12 cellular contexts compared by ENCODE assay signal in genomic region chr17:8038954-8039610, GRCh38. TPM values are rescaled to one million over a fixed set of nuclear protein-coding genes. Genes with fewer than 3 reads are reported as not detected.
DNase-seq lines count a peak whose midpoint lies in the region; ATAC-seq, FAIRE-seq and TF ChIP-seq lines count a peak whose summit lies in the region.
"Had no signal": no experiment of that assay in that cellular context is flagged by ENCODE, and none has a peak within 500 bp of the region (broad histone marks: within the 10 kb centered on the region; RNA-seq: fewer than 3 reads in every experiment).

Gene ALOX15B, plus strand, starts transcription at chr17:8039059. Its CDS starts 97 bp downstream, at chr17:8039156.

- H3K27me3 ChIP-seq in IMR-90 (ENCODE audit: control insufficient read depth, insufficient read depth, low read length) (peaks cover 34% of the 10 kb centered on the region), colonic mucosa (no peaks in the 10 kb centered on the region), lower lobe of right lung (ENCODE audit: low read depth) (peaks cover 27% of the 10 kb centered on the region)

- FAIRE-seq in kidney (lab: Jason Lieb, UNC): no peak

- no peak within 1 kb of the TSS for H3K4ac ChIP-seq in IMR-90 (ENCODE audit: low read depth, low read length)

- H3K4me1 ChIP-seq in IMR-90 (ENCODE audit: control insufficient read depth, insufficient read depth, low read length) (no peaks in the 10 kb centered on the region), colonic mucosa (no peaks in the 10 kb centered on the region), lower lobe of right lung (peaks cover 29% of the 10 kb centered on the region), kidney (ENCODE audit: control insufficient read depth in 1 of 2, insufficient read depth in 1 of 2, low read depth in 1 of 2, low read length in 2 of 2) (no peaks in the 10 kb centered on the region)

- no peak within 1 kb of the TSS for H3K4me2 ChIP-seq in IMR-90 (ENCODE audit: low read depth, low read length)

- POLR2A ChIA-PET in IMR-90 (lab: Charles Lee; ENCODE audit: unreplicated experiment): no interaction called here

- no peaks in the 10 kb centered on the region for H3K9me3 ChIP-seq in IMR-90 (ENCODE audit: control insufficient read depth, insufficient read depth, low read length)
- no peaks in the 10 kb centered on the region for H3K9me3 ChIP-seq in colonic mucosa
- H3K9me3 ChIP-seq in lower lobe of right lung: no peaks in the 10 kb centered on the region
- H3K9me3 ChIP-seq in kidney (ENCODE audit: control insufficient read depth in 1 of 2, low read length in 2 of 2): no peaks in the 10 kb centered on the region

- no peak within 1 kb of the TSS for H3K14ac ChIP-seq in IMR-90 (replicated peaks; ENCODE audit: low read depth, low read length)

- H3K9ac ChIP-seq in IMR-90 (ENCODE audit: low read depth, low read length) (no peak within 1 kb of the TSS), colonic mucosa (ENCODE audit: low read depth in 2 of 2, low read length in 2 of 2) (peak within 1 kb of the TSS; percentile 35 to 46), kidney (ENCODE audit: low read length in 2 of 2) (no peak within 1 kb of the TSS)

- intact Hi-C loops in IMR-90 (cut with micrococcal nuclease) (no loop called here), colonic mucosa (cut with DNase I) (no loop called here), lower lobe of right lung (cut with DNase I) (no loop called here), kidney (cut with DNase I) (no loop called here)

- DNase-seq in IMR-90: no peak
- DNase-seq in colonic mucosa: peak; percentile 73
- DNase-seq in lower lobe of right lung: peak; percentile 84
- no peak for DNase-seq in stimulated activated effector memory CD8-positive, alpha-beta T cell treated with anti-CD3 and anti-CD28 coated beads, Interleukin-12 subunit alpha, Interleukin-12 subunit beta, amount 100 ng/mL, for 72 hours (ENCODE audit: low spot score in 2 of 2)
- no peak for DNase-seq in HUDEP-2 (lab: John Stamatoyannopoulos, UW; ENCODE audit: unreplicated experiment in 76 of 76)
- DNase-seq in kidney: no peak
- DNase-seq in NCI-H446 treated with DMSO at 0.1 percent for 48 hours (lab: John Stamatoyannopoulos, UW): no peak
- DNase-seq: activated T-cell treated with anti-CD3 and anti-CD28 coated beads, Interleukin-2, amount 50 U/mL, for 48 hours; Calu3; RPMI8226 had no signal

- no peak within 1 kb of the TSS for H2BK15ac ChIP-seq in IMR-90 (ENCODE audit: low read depth, low read length)

- no peaks in the 10 kb centered on the region for H3K36me3 Mint-ChIP-seq in stimulated activated effector memory CD8-positive, alpha-beta T cell treated with anti-CD3 and anti-CD28 coated beads, Interleukin-12 subunit alpha, Interleukin-12 subunit beta, amount 100 ng/mL, for 72 hours

- no peak within 1 kb of the TSS for H3K18ac ChIP-seq in IMR-90 (ENCODE audit: low read depth, low read length)

- no TSS peak for BruUV-seq in IMR-90 (replicated peaks; lab: Mats Ljungman, UMichigan)

- dilution Hi-C loops in IMR-90 (cut with HindIII; ENCODE audit: low sequenced_read_pairs, unreplicated experiment): no loop called here

- H2AFZ ChIP-seq in IMR-90 (replicated peaks; ENCODE audit: low read length, poor library complexity): peak within 1 kb of the TSS; percentile 67

- H3K79me1 ChIP-seq in IMR-90 (ENCODE audit: low read depth in 1 of 2, low read length in 2 of 2): no peaks in the 10 kb centered on the region

- no peak for ATAC-seq in IMR-90 (ENCODE audit: low read depth)
- ATAC-seq in lower lobe of right lung: peak; percentile 80
- peak; percentile 19 for ATAC-seq in stimulated activated effector memory CD8-positive, alpha-beta T cell treated with anti-CD3 and anti-CD28 coated beads, Interleukin-12 subunit alpha, Interleukin-12 subunit beta, amount 100 ng/mL, for 72 hours
- ATAC-seq in GM19455 (IDR thresholded peaks at IDR 0.05; ENCODE audit: unreplicated experiment): no peak

- no peak within 1 kb of the TSS for H2BK120ac ChIP-seq in IMR-90 (ENCODE audit: low read depth, low read length)

- H4K5ac ChIP-seq in IMR-90 (ENCODE audit: low read depth, low read length): no peak within 1 kb of the TSS

- no peak for TF ChIP-seq RAD21 in IMR-90 (IDR thresholded peaks at IDR 0.05; ENCODE audit: low read length)

- no peak for TF ChIP-seq POLR2A in IMR-90 (IDR thresholded peaks at IDR 0.05; ENCODE audit: low read depth, low read length)

- no peak within 1 kb of the TSS for H4K91ac ChIP-seq in IMR-90 (ENCODE audit: insufficient read depth, low read depth, low read length)

- H2AK9ac ChIP-seq in IMR-90 (replicated peaks; ENCODE audit: low read depth, low read length, poor library complexity): no peak within 1 kb of the TSS

- H3K27ac Mint-ChIP-seq in stimulated activated effector memory CD8-positive, alpha-beta T cell treated with anti-CD3 and anti-CD28 coated beads, Interleukin-12 subunit alpha, Interleukin-12 subunit beta, amount 100 ng/mL, for 72 hours: no peak within 1 kb of the TSS

- 20% methylated on average over 3 of the region's 37 CpGs; no CpG with 5 or more reads in 1 of the 2 experiments for WGBS in IMR-90 (ENCODE audit: extremely low coverage in 2 of 2, insufficient read length in 1 of 2), 2 experiments

- no peaks in the 10 kb centered on the region for H3K36me3 ChIP-seq in IMR-90 (ENCODE audit: control insufficient read depth, insufficient read depth, low read length)
- no peaks in the 10 kb centered on the region for H3K36me3 ChIP-seq in colonic mucosa
- H3K36me3 ChIP-seq in lower lobe of right lung: no peaks in the 10 kb centered on the region
- no peaks in the 10 kb centered on the region for H3K36me3 ChIP-seq in kidney (ENCODE audit: control insufficient read depth in 1 of 2, insufficient read depth in 2 of 2, low read length in 2 of 2)

- no peaks in the 10 kb centered on the region for H3K9me3 Mint-ChIP-seq in stimulated activated effector memory CD8-positive, alpha-beta T cell treated with anti-CD3 and anti-CD28 coated beads, Interleukin-12 subunit alpha, Interleukin-12 subunit beta, amount 100 ng/mL, for 72 hours

- H2AK5ac ChIP-seq in IMR-90 (ENCODE audit: low read depth, low read length): no peak within 1 kb of the TSS

- no peak within 1 kb of the TSS for H3K56ac ChIP-seq in IMR-90 (ENCODE audit: extremely low read depth, insufficient read depth, low read length)

- H2BK5ac ChIP-seq in IMR-90 (ENCODE audit: low read depth, low read length, poor library complexity, severe bottlenecking): no peak within 1 kb of the TSS

- no peak for TF ChIP-seq CTCF in IMR-90 (conservative IDR thresholded peaks at IDR 0.05; ENCODE audit: low read depth, low read length)
- no peak for TF ChIP-seq CTCF in colonic mucosa (IDR thresholded peaks at IDR 0.05)
- TF ChIP-seq CTCF in lower lobe of right lung (IDR thresholded peaks at IDR 0.05): no peak
- no peak for TF ChIP-seq CTCF in kidney (IDR thresholded peaks at IDR 0.05; ENCODE audit: borderline replicate concordance, extremely low read depth, insufficient read depth)

- H3K4me3 Mint-ChIP-seq in stimulated activated effector memory CD8-positive, alpha-beta T cell treated with anti-CD3 and anti-CD28 coated beads, Interleukin-12 subunit alpha, Interleukin-12 subunit beta, amount 100 ng/mL, for 72 hours: no peak within 1 kb of the TSS

- no peak within 1 kb of the TSS for H2BK20ac ChIP-seq in IMR-90 (ENCODE audit: low read depth, low read length)

- H4K20me1 ChIP-seq in IMR-90 (ENCODE audit: insufficient read depth, low read length): no peaks in the 10 kb centered on the region

- no peaks in the 10 kb centered on the region for H3K9me1 ChIP-seq in IMR-90 (ENCODE audit: insufficient read depth, low read length)

- H4K8ac ChIP-seq in IMR-90 (ENCODE audit: low read depth in 2 of 2, low read length in 2 of 2): no peak within 1 kb of the TSS

- CTCF ChIA-PET in IMR-90 (lab: Yijun Ruan, JAX): no interaction called here

- H3K27ac ChIP-seq in IMR-90 (ENCODE audit: insufficient read depth, low read length) (no peak within 1 kb of the TSS), colonic mucosa (no peak within 1 kb of the TSS), lower lobe of right lung (peak within 1 kb of the TSS; percentile 80), kidney (ENCODE audit: low read depth in 2 of 2, low read length in 2 of 2) (no peak within 1 kb of the TSS)

- H3K4me3 ChIP-seq in IMR-90 (ENCODE audit: insufficient read depth, low read depth, low read length): no peak within 1 kb of the TSS
- peak within 1 kb of the TSS; percentile 6 for H3K4me3 ChIP-seq in colonic mucosa
- peak within 1 kb of the TSS; percentile 53 for H3K4me3 ChIP-seq in lower lobe of right lung
- no peak within 1 kb of the TSS for H3K4me3 ChIP-seq in kidney (ENCODE audit: low read length in 2 of 2)

- no peak within 1 kb of the TSS for H3K23ac ChIP-seq in IMR-90 (ENCODE audit: low read depth, low read length)

- no peaks in the 10 kb centered on the region for H3K4me1 Mint-ChIP-seq in stimulated activated effector memory CD8-positive, alpha-beta T cell treated with anti-CD3 and anti-CD28 coated beads, Interleukin-12 subunit alpha, Interleukin-12 subunit beta, amount 100 ng/mL, for 72 hours

- in situ Hi-C loops in IMR-90 (cut with MboI; ENCODE audit: low sequenced_read_pairs): no loop called here

TF ChIP-seq in IMR-90, 13 proteins besides CTCF, POLR2A, EP300 and RAD21:
- no peak for TF ChIP-seq MAZ (IDR thresholded peaks at IDR 0.05; ENCODE audit: borderline replicate concordance, low read depth, low read length)

RNA-seq across cellular contexts. Expression of gene ALOX15B, which starts in this region (rescaled TPM):
- total RNA-seq in IMR-90 (2012; rRNA removed): not detected in 2 replicates
- polyA plus RNA-seq in IMR-90 (2012; rRNA removed): not detected in 2 replicates
- polyA plus RNA-seq in IMR-90 (2012; cell fraction: cytosol; rRNA removed): 0.03 TPM in 1 of 2 replicates, not detected in the other
- polyA plus RNA-seq in IMR-90 (2012; cell fraction: nucleus; rRNA removed; ENCODE audit: low replicate concordance): not detected in 2 replicates
- total RNA-seq in colonic mucosa: under 1 TPM; 0.52 to 0.56 TPM
- total RNA-seq in lower lobe of right lung: 53.5 TPM
- total RNA-seq in kidney: 8.0 TPM
- polyA plus RNA-seq in kidney (ENCODE audit: insufficient read depth, low read depth, low replicate concordance): 0.15 TPM
- total RNA-seq: Calu3, M059J had no signal

Comparison
In these comparisons a context has a peak if more than half of its experiments do, and no peak if none do; other contexts are left out.
1. Peak in DNase-seq, H3K4me3 ChIP-seq and H3K9ac ChIP-seq in colonic mucosa; RNA of the gene not detected or under 1 TPM.
2. ATAC-seq: peak in lower lobe of right lung (2 of 2) and stimulated activated effector memory CD8-positive, alpha-beta T cell treated with anti-CD3 and anti-CD28 coated beads, Interleukin-12 subunit alpha, Interleukin-12 subunit beta, amount 100 ng/mL, for 72 hours (single experiment); none in IMR-90 (single experiment) and GM19455 (single experiment).